Comparison of ENCODE assay signal across 32 cellular contexts in genomic region chr2:134366359-134366758, GRCh38.
"Had no signal": no experiment of that assay in that cellular context is flagged by ENCODE, and none has a peak within 500 bp of the region (broad histone marks: within the 10 kb centered on the region; RNA-seq: fewer than 3 reads in every experiment).

No MANE protein-coding gene starts in this region.

- ATAC-seq: activated CD8-positive, alpha-beta T cell treated with anti-CD3 and anti-CD28 coated beads, Interleukin-2, amount 10 ng/mL, durations not matched to agents 7 days and 5 days; body of pancreas; K562; PC-3; SK-N-SH treated with all-trans-retinoic acid at 6 μM for 48 hours; T-cell had no signal

- H3K36me3 ChIP-seq: breast epithelium had no signal

- H3K4me1 ChIP-seq: body of pancreas, breast epithelium had no signal

- H3K9me3 ChIP-seq: body of pancreas, breast epithelium, Peyer's patch had no signal

- H3K27me3 Mint-ChIP-seq: activated naive CD4-positive, alpha-beta T cell treated with anti-CD3 and anti-CD28 coated beads, Interleukin-2, amount 50 U/mL, for 24 hours; activated naive CD8-positive, alpha-beta T cell treated with anti-CD3 and anti-CD28 coated beads, Interleukin-2, amount 10 ng/mL, durations not matched to agents 7 days and 5 days; activated T-cell treated with anti-CD3 and anti-CD28 coated beads, Interleukin-2, amount 50 U/mL, for 24 hours; T-cell had no signal

- DNase-seq: activated CD4-positive, alpha-beta T cell treated with anti-CD3 and anti-CD28 coated beads for 1 hour; activated CD4-positive, alpha-beta T cell treated with anti-CD3 and anti-CD28 coated beads for 48 hours; activated CD4-positive, CD25-positive, alpha-beta regulatory T cell; activated CD8-positive, alpha-beta T cell treated with anti-CD3 and anti-CD28 coated beads, Interleukin-2, amount 10 ng/mL, durations not matched to agents 7 days and 5 days; activated gamma-delta T cell; activated naive CD4-positive, alpha-beta T cell treated with Interleukin-2 at 50 U/mL for 16 hours; activated naive CD8-positive, alpha-beta T cell treated with anti-CD3 and anti-CD28 coated beads, Interleukin-2, amount 10 ng/mL, durations not matched to agents 7 days and 5 days; activated T-cell treated with anti-CD3 and anti-CD28 coated beads, Interleukin-2, amount 50 U/mL, for 24 hours; amygdala; body of pancreas; caudate nucleus; NCI-H1105; NCI-H1436; NCI-H1694; NCI-H1930; NCI-H2081 treated with DMSO at 0.1 percent for 48 hours; NCI-H345; NCI-H524 treated with DMSO at 0.1 percent for 48 hours; PC-3; Peyer's patch; RPMI8226; SIG-M5; T-cell; T-helper 2 cell; T-helper 9 cell had no signal

- H3K9me3 Mint-ChIP-seq: activated naive CD4-positive, alpha-beta T cell treated with anti-CD3 and anti-CD28 coated beads, Interleukin-2, amount 50 U/mL, for 24 hours; activated naive CD8-positive, alpha-beta T cell treated with anti-CD3 and anti-CD28 coated beads, Interleukin-2, amount 10 ng/mL, durations not matched to agents 7 days and 5 days; activated T-cell treated with anti-CD3 and anti-CD28 coated beads, Interleukin-2, amount 50 U/mL, for 24 hours; activated T-helper 2 cell treated with anti-CD3 and anti-CD28 coated beads, Interferon-gamma antibody, Interleukin-2, Interleukin-4, amounts not matched to agents 10 μg/mL and 5 μg/mL and 100 μg/mL, durations not matched to agents 14 hours and 24 hours and 36 hours; T-cell had no signal

- H3K4me3 ChIP-seq: body of pancreas, breast epithelium, K562, Peyer's patch had no signal

- FAIRE-seq: astrocyte, K562 had no signal

- H3K4me3 Mint-ChIP-seq: activated CD8-positive, alpha-beta T cell treated with anti-CD3 and anti-CD28 coated beads, Interleukin-2, amount 10 ng/mL, durations not matched to agents 7 days and 5 days; activated naive CD4-positive, alpha-beta T cell treated with anti-CD3 and anti-CD28 coated beads, Interleukin-2, amount 50 U/mL, for 24 hours; activated naive CD8-positive, alpha-beta T cell treated with anti-CD3 and anti-CD28 coated beads, Interleukin-2, amount 10 ng/mL, durations not matched to agents 7 days and 5 days; activated T-cell treated with anti-CD3 and anti-CD28 coated beads, Interleukin-2, amount 50 U/mL, for 24 hours; T-cell had no signal

- H3K27ac Mint-ChIP-seq: activated CD8-positive, alpha-beta T cell treated with anti-CD3 and anti-CD28 coated beads, Interleukin-2, amount 10 ng/mL, durations not matched to agents 7 days and 5 days; activated naive CD8-positive, alpha-beta T cell treated with anti-CD3 and anti-CD28 coated beads, Interleukin-2, amount 10 ng/mL, durations not matched to agents 7 days and 5 days; activated T-cell treated with anti-CD3 and anti-CD28 coated beads, Interleukin-2, amount 50 U/mL, for 24 hours; activated T-helper 2 cell treated with anti-CD3 and anti-CD28 coated beads, Interferon-gamma antibody, Interleukin-2, Interleukin-4, amounts not matched to agents 10 μg/mL and 5 μg/mL and 100 μg/mL, durations not matched to agents 14 hours and 24 hours and 36 hours; T-cell had no signal

- H3K27me3 ChIP-seq: body of pancreas, breast epithelium, Peyer's patch had no signal

- H3K27ac ChIP-seq: body of pancreas, breast epithelium, Peyer's patch, VCaP had no signal
